In genomic region chr11:14331476-14332136, GRCh38 we compare ENCODE assay signal across 15 cellular contexts. TPM values are rescaled to one million over a fixed set of nuclear protein-coding genes. Genes with fewer than 3 reads are reported as not detected.
DNase-seq lines count a peak whose midpoint lies in the region; ATAC-seq, FAIRE-seq and TF ChIP-seq lines count a peak whose summit lies in the region.
"Had no signal": no experiment of that assay in that cellular context is flagged by ENCODE, and none has a peak within 500 bp of the region (broad histone marks: within the 10 kb centered on the region; RNA-seq: fewer than 3 reads in every experiment).

No MANE protein-coding gene starts in this region.

- no peaks in the 10 kb centered on the region for H3K27me3 ChIP-seq in K562 (ENCODE audit: control insufficient read depth in 2 of 2, insufficient read depth in 2 of 2, low read length in 2 of 2)
- H3K27me3 ChIP-seq in Peyer's patch, result no peaks in the 10 kb centered on the region
- no peaks in the 10 kb centered on the region for H3K27me3 ChIP-seq in lower lobe of right lung (ENCODE audit: low read depth)
- H3K27me3 ChIP-seq: colonic mucosa had no signal

- H3K9me1 ChIP-seq in K562 (ENCODE audit: control insufficient read depth, insufficient read depth, low read length), result no peaks in the 10 kb centered on the region

- ATAC-seq in GM18517 (IDR thresholded peaks at IDR 0.05; ENCODE audit: unreplicated experiment) (peak; percentile 60), GM21619 (IDR thresholded peaks at IDR 0.05; ENCODE audit: unreplicated experiment) (peak; percentile 39), HG03175 (IDR thresholded peaks at IDR 0.05; ENCODE audit: unreplicated experiment) (peak; percentile 53), K562 (no peak), lower lobe of right lung (no peak)
- ATAC-seq: naive thymus-derived CD4-positive, alpha-beta T cell had no signal

- H3K4me3 ChIP-seq in K562, result no peak overlapping the region
- no peak overlapping the region for H3K4me3 ChIP-seq in Peyer's patch
- no peak overlapping the region for H3K4me3 ChIP-seq in lower lobe of right lung
- H3K4me3 ChIP-seq: colonic mucosa had no signal

- POLR2A ChIA-PET in K562 (lab: Yijun Ruan, JAX), result interaction anchor here (1.4 kb wide), 1 partner anchor 10 kb away, joined by 3 read pairs; no protein-coding TSS in a partner anchor

- no peak overlapping the region for H3K9ac ChIP-seq in K562 (ENCODE audit: insufficient read depth in 1 of 2, low read depth in 2 of 2, low read length in 2 of 2)

- 74% methylated on average over 6 of the region's 6 CpGs for WGBS in K562 (ENCODE audit: insufficient coverage, low coverage, missing lambda C conversion rate)

- no peaks in the 10 kb centered on the region for H4K20me1 ChIP-seq in K562 (replicated peaks; ENCODE audit: control insufficient read depth, insufficient read depth, low read length)

- no peaks in the 10 kb centered on the region for H3K36me3 ChIP-seq in K562 (ENCODE audit: control insufficient read depth, insufficient read depth, low read length)
- no peaks in the 10 kb centered on the region for H3K36me3 ChIP-seq in Peyer's patch
- no peaks in the 10 kb centered on the region for H3K36me3 ChIP-seq in lower lobe of right lung
- H3K36me3 ChIP-seq: colonic mucosa had no signal

- H3K9me3 ChIP-seq in K562 (replicated peaks; ENCODE audit: control insufficient read depth, insufficient read depth, low read depth, low read length), result no peaks in the 10 kb centered on the region; the same call in 1 of the 2 replicates
- H3K9me3 ChIP-seq in Peyer's patch, result no peaks in the 10 kb centered on the region
- H3K9me3 ChIP-seq in lower lobe of right lung, result no peaks in the 10 kb centered on the region
- H3K9me3 ChIP-seq: colonic mucosa had no signal

- no TSS peak for BruUV-seq in K562 (replicated peaks; lab: Mats Ljungman, UMichigan)

- CTCF ChIA-PET in K562 (lab: Yijun Ruan, JAX; ENCODE audit: low intra/inter-chr PET ratio), result no interaction called here

- FAIRE-seq in K562 (lab: Jason Lieb, UNC), result no peak

- H3K27ac ChIP-seq in K562 (ENCODE audit: extremely low read depth, low read depth, low read length), result no peak overlapping the region
- H3K27ac ChIP-seq in Peyer's patch, result no peak overlapping the region
- no peak overlapping the region for H3K27ac ChIP-seq in lower lobe of right lung
- H3K27ac ChIP-seq: colonic mucosa had no signal

- no peak overlapping the region for H2AFZ ChIP-seq in K562 (ENCODE audit: low read depth, low read length)

- H3K4me1 ChIP-seq in K562 (replicated peaks in 1 of 2; ENCODE audit: control insufficient read depth in 2 of 2, insufficient read depth in 2 of 2, low read length in 2 of 2) (no peaks in the 10 kb centered on the region), Peyer's patch (no peaks in the 10 kb centered on the region), lower lobe of right lung (peaks cover 6% of the 10 kb centered on the region)
- H3K4me1 ChIP-seq: colonic mucosa had no signal

- peaks cover 65% of the 10 kb centered on the region for H3K79me2 ChIP-seq in K562 (ENCODE audit: control insufficient read depth, insufficient read depth, low read length)

- intact Hi-C loops in K562 (cut with micrococcal nuclease) (no loop called here), lower lobe of right lung (cut with DNase I) (no loop called here)

- H3K4me2 ChIP-seq in K562 (ENCODE audit: insufficient read depth, low read length), result no peak overlapping the region

- TF ChIP-seq POLR2A in K562 (conservative IDR thresholded peaks at IDR 0.05) (no peak), Peyer's patch (IDR thresholded peaks at IDR 0.05) (no peak)

- DNase-seq in K562 (ENCODE audit: extremely low read depth in 1 of 4, low spot score in 3 of 4) (no peak), Peyer's patch (no peak), NCI-H526 (lab: John Stamatoyannopoulos, UW) (no peak), GOT3 (lab: John Stamatoyannopoulos, UW) (no peak), lower lobe of right lung (no peak)
- DNase-seq: activated CD4-positive, alpha-beta memory T cell treated with anti-CD3 and anti-CD28 coated beads, Interleukin-2, amount 10 ng/mL, durations not matched to agents 7 days and 5 days; activated naive CD4-positive, alpha-beta T cell treated with anti-CD3 and anti-CD28 coated beads for 36 hours; CD4-positive, CD25-positive, alpha-beta regulatory T cell; colonic mucosa; naive thymus-derived CD4-positive, alpha-beta T cell; NCI-H1105; NCI-H82 had no signal

- in situ Hi-C loops in K562 (cut with MboI), result no loop called here

- TF ChIP-seq CTCF in K562 (IDR thresholded peaks at IDR 0.05 in 2 of 3, conservative IDR thresholded peaks at IDR 0.05 in 1 of 3; ENCODE audit: insufficient read depth in 2 of 3, low read depth in 1 of 3, low read length in 3 of 3) (no peak), Peyer's patch (IDR thresholded peaks at IDR 0.05) (no peak), lower lobe of right lung (IDR thresholded peaks at IDR 0.05) (no peak)

- no peak for TF ChIP-seq EP300 in K562 (IDR thresholded peaks at IDR 0.05; ENCODE audit: low read length)

- TF ChIP-seq RAD21 in K562 (CRISPR knock-in tag; conservative IDR thresholded peaks at IDR 0.05 in 1 of 2, IDR thresholded peaks at IDR 0.05 in 1 of 2), result no peak

TF ChIP-seq in K562, 482 proteins besides CTCF, POLR2A, EP300 and RAD21:
- TF ChIP-seq ZNF785 (CRISPR knock-in tag; IDR thresholded peaks at IDR 0.05) (no peak), LARP7 (IDR thresholded peaks at IDR 0.05) (no peak), CREB1 (IDR thresholded peaks at IDR 0.05) (no peak), CREB1 (CRISPR knock-in tag; IDR thresholded peaks at IDR 0.05) (no peak), ZNF384 (IDR thresholded peaks at IDR 0.05; ENCODE audit: low read depth, low read length) (0 out of 2 replicates have a peak, but pooled peaks have one; percentile 25), PHF8 (IDR thresholded peaks at IDR 0.05; ENCODE audit: borderline replicate concordance, low read length) (no peak), ZBTB33 (CRISPR knock-in tag; IDR thresholded peaks at IDR 0.05) (peak; percentile 63), ZNF639 (CRISPR knock-in tag; conservative IDR thresholded peaks at IDR 0.05 in 1 of 2, IDR thresholded peaks at IDR 0.05 in 1 of 2) (no peak), ZBTB2 (IDR thresholded peaks at IDR 0.05) (no peak), NRF1 (conservative IDR thresholded peaks at IDR 0.05 in 1 of 2, IDR thresholded peaks at IDR 0.05 in 1 of 2) (no peak)
TF ChIP-seq in K562: peak in this region for 2.

RNA-seq across cellular contexts. Expression of gene RRAS2, which starts 27.4 kb away (rescaled TPM):
- 11.3 and 41.3 TPM in 2 replicates for total RNA-seq in K562 (2011; cell fraction: chromatin; rRNA removed; ENCODE audit: low replicate concordance)
- 9.2 and 11.7 TPM in 2 replicates for total RNA-seq in K562 (2011; cell fraction: nucleolus; rRNA removed)
- 22.9 and 46.2 TPM in 2 replicates for total RNA-seq in K562 (2011; cell fraction: nucleoplasm; rRNA removed)
- total RNA-seq in K562 (2014; rRNA removed), result 36.0 and 37.6 TPM in 2 replicates
- 41.9 and 45.9 TPM in 2 replicates for total RNA-seq in K562 (2014; rRNA removed; fragmentation: Illumina TruSeq; extraction: Trizol)
- total RNA-seq in K562 (2015; rRNA removed; fragmentation: Illumina TruSeq; extraction: Trizol), result 29.9 and 30.7 TPM in 2 replicates
- total RNA-seq in K562 (2021), result 40.7 and 42.6 TPM in 2 replicates
- polyA plus RNA-seq in K562 (2011; rRNA removed), result 28.3 and 45.6 TPM in 2 replicates
- polyA plus RNA-seq in K562 (2011; cell fraction: cytosol; rRNA removed), result 11.6 and 15.2 TPM in 2 replicates
- 8.0 and 8.8 TPM in 2 replicates for polyA plus RNA-seq in K562 (2011; cell fraction: nucleus; rRNA removed)
- 23.9 and 29.5 TPM in 2 replicates for polyA plus RNA-seq in K562 (2012)
- polyA plus RNA-seq in K562 (2014; fragmentation: Illumina TruSeq; extraction: Trizol), result 40.2 and 47.5 TPM in 2 replicates
- 10 to 100 TPM in 1 of 2 experiments, 1 to 10 TPM in 1; 9.4 to 10.3 TPM for polyA plus RNA-seq in K562 (2014; fragmentation: Nextera tagmentation; extraction: Ambion mirVana)
- 30.3 and 32.5 TPM in 2 replicates for polyA plus RNA-seq in K562 (2014; rRNA removed)
- polyA minus RNA-seq in K562 (2011; rRNA and poly(A)+ RNA removed), result 43.4 and 45.5 TPM in 2 replicates
- polyA minus RNA-seq in K562 (2011; cell fraction: cytosol; rRNA and poly(A)+ RNA removed), result 16.7 and 22.8 TPM in 2 replicates
- polyA minus RNA-seq in K562 (2011; cell fraction: nucleus; rRNA and poly(A)+ RNA removed), result 13.6 and 13.7 TPM in 2 replicates
- 100 to 1,000 TPM in 1 of 4 donors, 10 to 100 TPM in 3; 35.5 to 162 (median 77.6) TPM for total RNA-seq in Peyer's patch
- 35.8 TPM for total RNA-seq in lower lobe of right lung

Comparison
In these comparisons a context has a peak if more than half of its experiments do, and no peak if none do; other contexts are left out.
1. ATAC-seq: peak in GM18517 (single experiment), GM21619 (single experiment) and HG03175 (single experiment); none in K562 (single experiment) and lower lobe of right lung (0 of 2).